In genomic region chr6:21712213-21712612, GRCh38 we compare ENCODE assay signal across 32 cellular contexts.
"Had no signal": no experiment of that assay in that cellular context is flagged by ENCODE, and none has a peak within 500 bp of the region (broad histone marks: within the 10 kb centered on the region; RNA-seq: fewer than 3 reads in every experiment).

No MANE protein-coding gene starts in this region.

- H3K27ac Mint-ChIP-seq: memory B cell; naive B cell; natural killer cell treated with Interleukin-12 subunit alpha and Interleukin-12 subunit beta and Interleukin-15 and Interleukin-18, amount 100 ng/mL, for 72 hours; neural progenitor cell; stimulated activated naive B cell treated with anti-CD40 and anti-IgM and Interleukin-4, amounts not matched to agents 10 μg/mL and 1 μg/mL and 100 μg/mL, for 72 hours; stimulated activated naive CD8-positive, alpha-beta T cell treated with anti-CD3 and anti-CD28 coated beads, Interleukin-15, Interleukin-2, amounts not matched to agents 100 ng/mL and 50 ng/mL, for 24 hours had no signal

- H3K27me3 ChIP-seq: esophagus muscularis mucosa, heart right ventricle, neural progenitor cell, right lobe of liver, tibial nerve, upper lobe of right lung, uterus had no signal

- DNase-seq: dorsolateral prefrontal cortex; effector CD4-positive, alpha-beta T cell; foreskin melanocyte; glutamatergic neuron; heart right ventricle; hippocampal formation; islet precursor cell; kidney glomerular epithelial cell; left colon; left ventricle myocardium superior; lower lobe of right lung; mucosa of descending colon; naive B cell; right lobe of liver; small intestine; stimulated activated CD4-positive, alpha-beta T cell treated with anti-CD3 and anti-CD28 coated beads, Interleukin-15, amount 100 ng/mL, for 24 hours; stimulated activated CD4-positive, alpha-beta T cell treated with anti-CD3 and anti-CD28 coated beads, Interleukin-2, amount 100 ng/mL, for 48 hours; stimulated activated naive B cell treated with anti-CD40 and anti-IgM and Interleukin-4, amounts not matched to agents 10 μg/mL and 1 μg/mL and 100 μg/mL, for 72 hours; upper lobe of right lung; uterus had no signal

- FAIRE-seq: colon, endothelial cell of umbilical vein, small intestine had no signal

- H3K27ac ChIP-seq: dorsolateral prefrontal cortex, esophagus muscularis mucosa, heart right ventricle, lower lobe of right lung, neural progenitor cell, parathyroid adenoma, right lobe of liver, thoracic aorta, tibial nerve, upper lobe of right lung, uterus had no signal

- H3K9me3 Mint-ChIP-seq: memory B cell; naive B cell; natural killer cell treated with Interleukin-12 subunit alpha and Interleukin-12 subunit beta and Interleukin-15 and Interleukin-18, amount 100 ng/mL, for 72 hours; stimulated activated naive B cell treated with anti-CD40 and anti-IgM and Interleukin-4, amounts not matched to agents 10 μg/mL and 1 μg/mL and 100 μg/mL, for 72 hours; stimulated activated naive CD8-positive, alpha-beta T cell treated with anti-CD3 and anti-CD28 coated beads, Interleukin-15, Interleukin-2, amounts not matched to agents 100 ng/mL and 50 ng/mL, for 24 hours had no signal

- H3K27me3 Mint-ChIP-seq: naive B cell; progenitor cell of endocrine pancreas; stimulated activated naive B cell treated with anti-CD40 and anti-IgM and Interleukin-4, amounts not matched to agents 10 μg/mL and 1 μg/mL and 100 μg/mL, for 72 hours had no signal

- H3K4me3 ChIP-seq: dorsolateral prefrontal cortex, esophagus muscularis mucosa, heart right ventricle, lower lobe of right lung, mucosa of descending colon, neural progenitor cell, right lobe of liver, thoracic aorta, tibial nerve, upper lobe of right lung, uterus had no signal

- ATAC-seq: heart right ventricle; left colon; left ventricle myocardium superior; lower lobe of right lung; mucosa of descending colon; stimulated activated naive B cell treated with anti-CD40 and anti-IgM and Interleukin-4, amounts not matched to agents 10 μg/mL and 1 μg/mL and 100 μg/mL, for 72 hours; upper lobe of right lung had no signal

- H3K4me2 ChIP-seq: neural progenitor cell had no signal

- H3K36me3 Mint-ChIP-seq: memory B cell; naive B cell; natural killer cell treated with Interleukin-12 subunit alpha and Interleukin-12 subunit beta and Interleukin-15 and Interleukin-18, amount 100 ng/mL, for 72 hours; stimulated activated naive B cell treated with anti-CD40 and anti-IgM and Interleukin-4, amounts not matched to agents 10 μg/mL and 1 μg/mL and 100 μg/mL, for 72 hours had no signal

- H3K9ac ChIP-seq: neural progenitor cell, parathyroid adenoma had no signal

- H3K79me2 ChIP-seq: parathyroid adenoma had no signal

- H3K4me1 ChIP-seq: lower lobe of right lung, parathyroid adenoma, upper lobe of right lung, uterus had no signal

- H3K9me3 ChIP-seq: esophagus muscularis mucosa, heart right ventricle, lower lobe of right lung, mucosa of descending colon, right lobe of liver, thoracic aorta, tibial nerve, upper lobe of right lung, uterus had no signal

- H2AFZ ChIP-seq: neural progenitor cell, parathyroid adenoma had no signal

- H3K36me3 ChIP-seq: esophagus muscularis mucosa, heart right ventricle, lower lobe of right lung, neural progenitor cell, right lobe of liver, thoracic aorta, tibial nerve, upper lobe of right lung, uterus had no signal

- H3K4me1 Mint-ChIP-seq: memory B cell; naive B cell; stimulated activated naive B cell treated with anti-CD40 and anti-IgM and Interleukin-4, amounts not matched to agents 10 μg/mL and 1 μg/mL and 100 μg/mL, for 72 hours had no signal

- H3K4me3 Mint-ChIP-seq: memory B cell; mesothelial cell of epicardium; naive B cell; natural killer cell treated with Interleukin-12 subunit alpha and Interleukin-12 subunit beta and Interleukin-15 and Interleukin-18, amount 100 ng/mL, for 72 hours; neural progenitor cell; stimulated activated naive B cell treated with anti-CD40 and anti-IgM and Interleukin-4, amounts not matched to agents 10 μg/mL and 1 μg/mL and 100 μg/mL, for 72 hours; stimulated activated naive CD8-positive, alpha-beta T cell treated with anti-CD3 and anti-CD28 coated beads, Interleukin-15, Interleukin-2, amounts not matched to agents 100 ng/mL and 50 ng/mL, for 24 hours had no signal
